ENCODE assay signal across 20 cellular contexts in the genomic region with DNA sequence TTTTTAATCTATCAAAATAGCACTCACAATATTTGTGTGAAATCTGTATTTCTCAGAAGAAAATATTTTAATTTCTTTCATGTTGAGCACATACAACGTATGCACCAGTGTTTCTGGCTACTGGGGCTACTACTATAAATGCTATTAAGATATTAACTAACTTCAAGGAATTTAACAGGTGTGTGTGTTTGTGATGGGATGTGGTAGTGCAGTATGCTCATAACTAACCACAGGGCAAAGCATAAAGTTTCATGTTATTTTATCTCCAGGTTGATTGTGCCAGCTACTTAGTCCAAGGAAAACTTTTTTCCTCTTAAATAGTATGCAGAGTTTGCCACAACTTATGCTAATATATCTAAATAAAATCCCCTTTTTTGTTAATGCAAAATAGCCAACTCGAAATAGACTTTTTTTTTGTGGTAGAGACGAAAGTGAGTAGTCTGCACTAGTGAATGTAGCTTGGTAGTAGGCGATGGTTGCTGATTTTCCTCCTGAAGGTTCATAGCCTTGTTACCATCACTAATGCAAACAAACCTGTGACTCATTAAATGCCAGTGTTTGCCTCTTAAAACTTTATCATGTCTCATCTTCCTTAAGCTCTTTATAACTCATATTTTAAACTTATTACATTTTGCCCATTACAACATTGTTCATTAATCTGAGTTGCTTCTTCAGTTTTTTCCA.
DNase-seq lines count a peak whose midpoint lies in the region; ATAC-seq and TF ChIP-seq lines count a peak whose summit lies in the region.
"Had no signal": no experiment of that assay in that cellular context is flagged by ENCODE, and none has a peak within 500 bp of the region (broad histone marks: within the 10 kb centered on the region; RNA-seq: fewer than 3 reads in every experiment).

No MANE protein-coding gene starts in this region.

- no peak overlapping the region for H2AFZ ChIP-seq in KMS-11 (ENCODE audit: low read depth)

- H3K4me3 ChIP-seq in KMS-11 (IDR thresholded peaks at IDR 0.05; ENCODE audit: insufficient read depth, low read depth, low read length): no peak overlapping the region
- H3K4me3 ChIP-seq: A549 had no signal

- peak overlapping the region; percentile 34; the same call in 1 of the 2 replicates for H3K27ac ChIP-seq in KMS-11
- H3K27ac ChIP-seq in VCaP: peak overlapping the region; percentile 96
- no peak overlapping the region for H3K27ac ChIP-seq in epithelial cell of prostate
- H3K27ac ChIP-seq: A549 had no signal

- H3K4me1 Mint-ChIP-seq in Calu3 (ENCODE audit: low read depth, unreplicated experiment): peaks cover 8% of the 10 kb centered on the region
- H3K4me1 Mint-ChIP-seq: B cell, CD14-positive monocyte had no signal

- DNase-seq in DMS53 treated with DMSO at 0.1 percent for 48 hours (lab: John Stamatoyannopoulos, UW; ENCODE audit: unreplicated experiment) (peak; percentile 18), epithelial cell of prostate (ENCODE audit: low read depth, low spot score) (peak; percentile 6), Calu3 (no peak)
- DNase-seq: DND-41, GDM1, KBM-7, NCI-H1105 treated with DMSO at 0.1 percent for 48 hours, NCI-H1694 treated with DMSO at 0.1 percent for 48 hours, NCI-H2081 treated with DMSO at 0.1 percent for 48 hours, NCI-H446, NCI-H526, SHP77 had no signal

- no peaks in the 10 kb centered on the region for H4K20me1 ChIP-seq in KMS-11 (ENCODE audit: insufficient read depth)

- H3K9ac ChIP-seq in KMS-11: no peak overlapping the region

- no TSS peak for BruUV-seq in Calu3 (replicated peaks; lab: Mats Ljungman, UMichigan)

- intact Hi-C loops in Calu3 (cut with micrococcal nuclease; ENCODE audit: unreplicated experiment): no loop called here

- no peaks in the 10 kb centered on the region for H3K36me3 Mint-ChIP-seq in Calu3 (ENCODE audit: insufficient read depth, unreplicated experiment)
- H3K36me3 Mint-ChIP-seq: CD14-positive monocyte had no signal

- peaks cover 3% of the 10 kb centered on the region for H3K9me3 Mint-ChIP-seq in Calu3 (ENCODE audit: low read depth, unreplicated experiment)

- H3K27me3 Mint-ChIP-seq in Calu3 (ENCODE audit: unreplicated experiment): no peaks in the 10 kb centered on the region
- H3K27me3 Mint-ChIP-seq: B cell had no signal

- peaks cover 37% of the 10 kb centered on the region for H3K4me1 ChIP-seq in KMS-11 (ENCODE audit: low read depth, poor library complexity, severe bottlenecking)
- H3K4me1 ChIP-seq: A549 had no signal

- no peaks in the 10 kb centered on the region for H3K79me2 ChIP-seq in KMS-11 (ENCODE audit: insufficient read depth, low read depth)

- H3K4me2 ChIP-seq in KMS-11: peak overlapping the region; percentile 30
- H3K4me2 ChIP-seq: A549 had no signal

- no peak overlapping the region for H3K4me3 Mint-ChIP-seq in Calu3 (ENCODE audit: low read depth, unreplicated experiment)
- H3K4me3 Mint-ChIP-seq: B cell, CD14-positive monocyte had no signal

- H3K36me3 ChIP-seq in KMS-11 (ENCODE audit: insufficient read depth): no peaks in the 10 kb centered on the region

- no peak for ATAC-seq in HG02623 (IDR thresholded peaks at IDR 0.05; ENCODE audit: unreplicated experiment)
- ATAC-seq in HG02852 (IDR thresholded peaks at IDR 0.05; ENCODE audit: unreplicated experiment): no peak
- no peak for ATAC-seq in GM18873 (IDR thresholded peaks at IDR 0.05; ENCODE audit: low FRiP score, unreplicated experiment)
- ATAC-seq: A549 had no signal

- TF ChIP-seq CTCF in KMS-11 (conservative IDR thresholded peaks at IDR 0.05; ENCODE audit: low read depth, low read length) (no peak), VCaP (conservative IDR thresholded peaks at IDR 0.05) (no peak), Calu3 (IDR thresholded peaks at IDR 0.05; ENCODE audit: unreplicated experiment) (no peak)

- CTCF ChIA-PET in Calu3 (lab: Charles Lee): no interaction called here

- no peak overlapping the region for H3K27ac Mint-ChIP-seq in Calu3 (ENCODE audit: unreplicated experiment)
- H3K27ac Mint-ChIP-seq: B cell, CD14-positive monocyte had no signal

- H3K27me3 ChIP-seq in KMS-11 (ENCODE audit: insufficient read depth, low read depth): no peaks in the 10 kb centered on the region
